23 cellular contexts compared by ENCODE assay signal in genomic region chrX:130012683-130013082, GRCh38. TPM values are rescaled to one million over a fixed set of nuclear protein-coding genes. Genes with fewer than 3 reads are reported as not detected.
DNase-seq lines count a peak whose midpoint lies in the region; ATAC-seq, FAIRE-seq and TF ChIP-seq lines count a peak whose summit lies in the region.
"Had no signal": no experiment of that assay in that cellular context is flagged by ENCODE, and none has a peak within 500 bp of the region (broad histone marks: within the 10 kb centered on the region; RNA-seq: fewer than 3 reads in every experiment).

No MANE protein-coding gene starts in this region.

- no peak for ATAC-seq in aorta (ENCODE audit: low FRiP score)
- ATAC-seq in GM21381 (IDR thresholded peaks at IDR 0.05; ENCODE audit: unreplicated experiment): no peak
- no peak for ATAC-seq in activated CD4-positive, alpha-beta T cell treated with anti-CD3 and anti-CD28 coated beads for 36 hours
- ATAC-seq: A549; CD8-positive, alpha-beta T cell; GM12878 had no signal

- no peak overlapping the region for H3K27ac Mint-ChIP-seq in activated CD4-positive, alpha-beta T cell treated with anti-CD3 and anti-CD28 coated beads for 36 hours
- H3K27ac Mint-ChIP-seq: B cell; CD4-positive, alpha-beta T cell; CD8-positive, alpha-beta T cell had no signal

- H3K4me3 ChIP-seq in MM.1S (ENCODE audit: low read length) (no peak overlapping the region), osteoblast (ENCODE audit: insufficient read depth, low read length) (no peak overlapping the region), aorta (ENCODE audit: low read length in 2 of 2) (no peak overlapping the region)
- H3K4me3 ChIP-seq: A549; BLaER1 treated with 17β-estradiol and CSF1 and Interleukin-3, amounts not matched to agents 10 nM and 100 nM; GM12878 had no signal

- H3K79me2 ChIP-seq in MM.1S (ENCODE audit: low read length) (no peaks in the 10 kb centered on the region), osteoblast (ENCODE audit: insufficient read depth, low read length) (no peaks in the 10 kb centered on the region)

- H3K4me2 ChIP-seq in MM.1S (ENCODE audit: low read depth, low read length) (peak overlapping the region; percentile 18), osteoblast (ENCODE audit: insufficient read depth, low read length) (no peak overlapping the region)
- H3K4me2 ChIP-seq: A549; BLaER1 treated with 17β-estradiol and CSF1 and Interleukin-3, amounts not matched to agents 10 nM and 100 nM had no signal

- CTCF ChIA-PET in activated CD4-positive, alpha-beta T cell treated with anti-CD3 and anti-CD28 coated beads for 36 hours (lab: Charles Lee): no interaction called here

- no peaks in the 10 kb centered on the region for H3F3A ChIP-seq in MM.1S (ENCODE audit: insufficient read depth, low read length)

- H3K4me3 Mint-ChIP-seq in activated CD4-positive, alpha-beta T cell treated with anti-CD3 and anti-CD28 coated beads for 36 hours: no peak overlapping the region
- H3K4me3 Mint-ChIP-seq: B cell; CD4-positive, alpha-beta T cell; CD8-positive, alpha-beta T cell had no signal

- 60 to 63% methylated on average over 10 of the region's 10 CpGs for WGBS in aorta, 2 donors

- no peaks in the 10 kb centered on the region for H3K4me1 Mint-ChIP-seq in activated CD4-positive, alpha-beta T cell treated with anti-CD3 and anti-CD28 coated beads for 36 hours
- H3K4me1 Mint-ChIP-seq: B cell had no signal

- H2AFZ ChIP-seq in MM.1S (ENCODE audit: low read length): no peak overlapping the region
- H2AFZ ChIP-seq in osteoblast (ENCODE audit: low read length): no peak overlapping the region

- H4K20me1 ChIP-seq in MM.1S (ENCODE audit: insufficient read depth, low read length): no peaks in the 10 kb centered on the region
- no peaks in the 10 kb centered on the region for H4K20me1 ChIP-seq in osteoblast (ENCODE audit: insufficient read depth, low read length)

- in situ Hi-C loops in G401 (cut with HindIII; ENCODE audit: low sequenced_read_pairs): no loop called here

- H3K4me1 ChIP-seq in MM.1S (ENCODE audit: low read length) (no peaks in the 10 kb centered on the region), osteoblast (ENCODE audit: insufficient read depth, low read length) (no peaks in the 10 kb centered on the region), aorta (ENCODE audit: control insufficient read depth in 1 of 2, insufficient read depth in 2 of 2, low read length in 2 of 2) (no peaks in the 10 kb centered on the region)
- H3K4me1 ChIP-seq: A549, Caco-2 had no signal

- no peak overlapping the region for H3K27ac ChIP-seq in MM.1S (ENCODE audit: low read length)
- no peak overlapping the region for H3K27ac ChIP-seq in osteoblast (ENCODE audit: low read depth, low read length)
- no peak overlapping the region for H3K27ac ChIP-seq in aorta (ENCODE audit: low read depth in 1 of 2, low read length in 2 of 2)
- H3K27ac ChIP-seq: 22Rv1; A549; BLaER1 treated with 17β-estradiol and CSF1 and Interleukin-3, amounts not matched to agents 10 nM and 100 nM; C4-2B had no signal

- H3K27me3 Mint-ChIP-seq in activated CD4-positive, alpha-beta T cell treated with anti-CD3 and anti-CD28 coated beads for 36 hours: no peaks in the 10 kb centered on the region
- H3K27me3 Mint-ChIP-seq: B cell; CD4-positive, alpha-beta T cell had no signal

- TF ChIP-seq CTCF in MM.1S (IDR thresholded peaks at IDR 0.05; ENCODE audit: low read length) (no peak), osteoblast (IDR thresholded peaks at IDR 0.05; ENCODE audit: extremely low read depth, low read depth, low read length) (no peak)

- no peak for FAIRE-seq in HTR-8/SVneo (lab: Jason Lieb, UNC)
- FAIRE-seq: A549, D721Med, GM12878, GM12892, GM18507 had no signal

- H3K36me3 ChIP-seq in MM.1S (replicated peaks; ENCODE audit: insufficient read depth, low read length) (no peaks in the 10 kb centered on the region), osteoblast (ENCODE audit: insufficient read depth, low read length) (no peaks in the 10 kb centered on the region), aorta (ENCODE audit: control insufficient read depth in 1 of 2, insufficient read depth in 2 of 2, low read length in 1 of 2) (peaks cover 0 to 3% of the 10 kb centered on the region in 2 donors)

- no peak overlapping the region for H3K9ac ChIP-seq in MM.1S (ENCODE audit: low read length)
- H3K9ac ChIP-seq: BLaER1 treated with 17β-estradiol and CSF1 and Interleukin-3, amounts not matched to agents 10 nM and 100 nM had no signal

- intact Hi-C loops in aorta (cut with DNase I): no loop called here
- intact Hi-C loops in activated CD4-positive, alpha-beta T cell treated with anti-CD3 and anti-CD28 coated beads for 36 hours (cut with DNase I, micrococcal nuclease): no loop called here

- H3K9me2 ChIP-seq in MM.1S (replicated peaks; ENCODE audit: insufficient read depth, low read length): no peaks in the 10 kb centered on the region

- H3K9me3 Mint-ChIP-seq in activated CD4-positive, alpha-beta T cell treated with anti-CD3 and anti-CD28 coated beads for 36 hours (ENCODE audit: low read depth): no peaks in the 10 kb centered on the region
- H3K9me3 Mint-ChIP-seq: CD4-positive, alpha-beta T cell; CD8-positive, alpha-beta T cell had no signal

- H3K27me3 ChIP-seq in MM.1S (replicated peaks; ENCODE audit: insufficient read depth, low read length) (no peaks in the 10 kb centered on the region), osteoblast (ENCODE audit: insufficient read depth, low read length) (no peaks in the 10 kb centered on the region), aorta (ENCODE audit: control insufficient read depth in 1 of 2, insufficient read depth in 2 of 2, low read length in 1 of 2) (no peaks in the 10 kb centered on the region)

- no peaks in the 10 kb centered on the region for H3K9me3 ChIP-seq in MM.1S (replicated peaks; ENCODE audit: insufficient read depth, low read length)
- H3K9me3 ChIP-seq in osteoblast (ENCODE audit: low read depth, low read length): no peaks in the 10 kb centered on the region
- H3K9me3 ChIP-seq in aorta (ENCODE audit: control insufficient read depth, low read length): no peaks in the 10 kb centered on the region
- H3K9me3 ChIP-seq: A549; BLaER1 treated with 17β-estradiol and CSF1 and Interleukin-3, amounts not matched to agents 10 nM and 100 nM; Caco-2 had no signal

- peak; percentile 4 for DNase-seq in G401 (ENCODE audit: low spot score)
- no peak for DNase-seq in MM.1S
- peak; percentile 27 for DNase-seq in osteoblast (ENCODE audit: insufficient read length, low spot score, missing footprints)
- peak; percentile 26 to 53 for DNase-seq in aorta
- DNase-seq in HTR-8/SVneo (ENCODE audit: insufficient read length, low spot score): no peak
- no peak for DNase-seq in activated CD4-positive, alpha-beta T cell treated with anti-CD3 and anti-CD28 coated beads for 36 hours
- DNase-seq: AML-193; Caco-2; Calu3; CD4-positive, alpha-beta T cell; CD8-positive, alpha-beta T cell; DMS79 treated with DMSO at 0.1 percent for 48 hours; GDM1 had no signal

- POLR2A ChIA-PET in activated CD4-positive, alpha-beta T cell treated with anti-CD3 and anti-CD28 coated beads for 36 hours (lab: Charles Lee): no interaction called here

- H3K36me3 Mint-ChIP-seq in activated CD4-positive, alpha-beta T cell treated with anti-CD3 and anti-CD28 coated beads for 36 hours (ENCODE audit: low read depth): peaks cover 3% of the 10 kb centered on the region

RNA-seq across cellular contexts. Expression of gene BCORL1, which starts 30.2 kb away (rescaled TPM):
- 1.4 and 3.4 TPM in 2 replicates for total RNA-seq in G401 (2014; rRNA removed; shearing (Covaris generic))
- 1.4 and 1.8 TPM in 2 replicates for total RNA-seq in osteoblast
- 10 to 100 TPM; 22.1 to 26.9 TPM for total RNA-seq in aorta
- 1 to 10 TPM; 2.6 to 4.4 TPM for polyA plus RNA-seq in aorta
- total RNA-seq in activated CD4-positive, alpha-beta T cell treated with anti-CD3 and anti-CD28 coated beads for 36 hours: 1 to 10 TPM; 8.3 to 8.5 TPM

Comparison
In these comparisons a context has a peak if more than half of its experiments do, and no peak if none do; other contexts are left out.
1. DNase-seq: peak in G401 (single experiment), osteoblast (single experiment) and aorta (2 of 2); none in MM.1S (single experiment), HTR-8/SVneo (single experiment) and activated CD4-positive, alpha-beta T cell treated with anti-CD3 and anti-CD28 coated beads for 36 hours (single experiment).